8 cellular contexts compared by ENCODE assay signal in genomic region chr5:171984748-171985419, GRCh38. TPM values are rescaled to one million over a fixed set of nuclear protein-coding genes. Genes with fewer than 3 reads are reported as not detected.
DNase-seq lines count a peak whose midpoint lies in the region; ATAC-seq and TF ChIP-seq lines count a peak whose summit lies in the region.

No MANE protein-coding gene starts in this region.

- H3K36me3 ChIP-seq in gastroesophageal sphincter (no peaks in the 10 kb centered on the region), left lung (no peaks in the 10 kb centered on the region)

- peaks cover 18% of the 10 kb centered on the region for H3K9me3 Mint-ChIP-seq in activated CD4-positive, alpha-beta memory T cell treated with anti-CD3 and anti-CD28 coated beads for 36 hours

- H3K9me3 ChIP-seq in gastroesophageal sphincter: peaks cover 0 to 8% (median 0%) of the 10 kb centered on the region in 3 donors
- H3K9me3 ChIP-seq in left lung: peaks cover 0 to 15% of the 10 kb centered on the region in 2 donors

- H3K36me3 Mint-ChIP-seq in activated CD4-positive, alpha-beta memory T cell treated with anti-CD3 and anti-CD28 coated beads for 36 hours: peaks cover 32% of the 10 kb centered on the region

- TF ChIP-seq CTCF in gastroesophageal sphincter (IDR thresholded peaks at IDR 0.05): no peak
- no peak for TF ChIP-seq CTCF in left lung (IDR thresholded peaks at IDR 0.05)

- peaks cover 0 to 35% (median 0%) of the 10 kb centered on the region in 3 donors for H3K4me1 ChIP-seq in gastroesophageal sphincter
- peaks cover 0 to 49% of the 10 kb centered on the region in 2 donors for H3K4me1 ChIP-seq in left lung

- no peak for TF ChIP-seq EP300 in gastroesophageal sphincter (IDR thresholded peaks at IDR 0.05)

- H3K4me3 ChIP-seq in gastroesophageal sphincter: no peak overlapping the region
- no peak overlapping the region for H3K4me3 ChIP-seq in left lung

- peaks cover 54% of the 10 kb centered on the region for H3K4me1 Mint-ChIP-seq in activated CD4-positive, alpha-beta memory T cell treated with anti-CD3 and anti-CD28 coated beads for 36 hours (ENCODE audit: low read depth)

- CTCF ChIA-PET in activated CD4-positive, alpha-beta memory T cell treated with anti-CD3 and anti-CD28 coated beads for 36 hours (lab: Charles Lee): interaction anchor here (1.0 to 2.0 kb wide), 4 partner anchors 14 to 56 kb away, joined by 3 to 8 read pairs (median 5); no protein-coding TSS in a partner anchor

- peak overlapping the region; percentile 52 for H3K27ac Mint-ChIP-seq in activated CD4-positive, alpha-beta memory T cell treated with anti-CD3 and anti-CD28 coated beads for 36 hours

- H3K27ac ChIP-seq in gastroesophageal sphincter (no peak overlapping the region), left lung (no peak overlapping the region)

- WGBS in gastroesophageal sphincter (ENCODE audit: low coverage in 1 of 2), 2 donors: 77 to 80% methylated on average over 5 to 6 of the region's 6 CpGs

- intact Hi-C loops in activated CD4-positive, alpha-beta memory T cell treated with anti-CD3 and anti-CD28 coated beads for 36 hours (cut with micrococcal nuclease): loop anchor here (1.0 to 5.0 kb wide), 3 partner anchors 24 to 127 kb away; no protein-coding TSS in a partner anchor
- intact Hi-C loops in left lung (cut with DNase I): no loop called here

- DNase-seq in GM04503 (ENCODE audit: low read depth) (peak; percentile 76), kidney glomerular epithelial cell (lab: John Stamatoyannopoulos, UW) (peak; percentile 74), left lung (no peak), NCI-H510A (lab: John Stamatoyannopoulos, UW) (no peak)
- peak; percentile 69 for DNase-seq in activated CD4-positive, alpha-beta memory T cell treated with anti-CD3 and anti-CD28 coated beads for 36 hours

- POLR2A ChIA-PET in activated CD4-positive, alpha-beta memory T cell treated with anti-CD3 and anti-CD28 coated beads for 36 hours (lab: Charles Lee): interaction anchor here (0.6 to 2.5 kb wide), 7 partner anchors 14 to 78 kb away, joined by 3 to 14 read pairs (median 4); partner anchors contain the start of gene FBXW11

- no peak for TF ChIP-seq POLR2A in gastroesophageal sphincter (IDR thresholded peaks at IDR 0.05)

- H3K27me3 Mint-ChIP-seq in activated CD4-positive, alpha-beta memory T cell treated with anti-CD3 and anti-CD28 coated beads for 36 hours: no peaks in the 10 kb centered on the region

- no peaks in the 10 kb centered on the region for H3K27me3 ChIP-seq in gastroesophageal sphincter
- no peaks in the 10 kb centered on the region for H3K27me3 ChIP-seq in left lung

- ATAC-seq in HG02610 (IDR thresholded peaks at IDR 0.05; ENCODE audit: unreplicated experiment): peak; percentile 38
- no peak for ATAC-seq in gastroesophageal sphincter
- no peak for ATAC-seq in GM18858 (IDR thresholded peaks at IDR 0.05; ENCODE audit: unreplicated experiment)
- no peak for ATAC-seq in left lung

- H3K4me3 Mint-ChIP-seq in activated CD4-positive, alpha-beta memory T cell treated with anti-CD3 and anti-CD28 coated beads for 36 hours: no peak overlapping the region

RNA-seq across cellular contexts. Expression of gene FBXW11, which starts 21.6 kb away (rescaled TPM):
- total RNA-seq in activated CD4-positive, alpha-beta memory T cell treated with anti-CD3 and anti-CD28 coated beads for 36 hours: 10 to 100 TPM; 47.2 to 47.4 TPM
- total RNA-seq in gastroesophageal sphincter (10 to 100 TPM; 64.3 to 88.3 (median 76.3) TPM), left lung (10 to 100 TPM; 47.6 to 56.8 TPM)

Comparison
In these comparisons a context has a peak if more than half of its experiments do, and no peak if none do; other contexts are left out.
1. DNase-seq: peak in GM04503 (single experiment), activated CD4-positive, alpha-beta memory T cell treated with anti-CD3 and anti-CD28 coated beads for 36 hours (single experiment) and kidney glomerular epithelial cell (single experiment); none in left lung (0 of 2) and NCI-H510A (single experiment).